ENCODE assay signal across 28 cellular contexts in genomic region chr15:66172339-66172980, GRCh38.
DNase-seq lines count a peak whose midpoint lies in the region; ATAC-seq and TF ChIP-seq lines count a peak whose summit lies in the region.
"Had no signal": no experiment of that assay in that cellular context is flagged by ENCODE, and none has a peak within 500 bp of the region (broad histone marks: within the 10 kb centered on the region; RNA-seq: fewer than 3 reads in every experiment).

No MANE protein-coding gene starts in this region.

- H3K4me1 Mint-ChIP-seq in glutamatergic neuron (ENCODE audit: low read depth, unreplicated experiment), result peaks cover 32% of the 10 kb centered on the region
- no peaks in the 10 kb centered on the region for H3K4me1 Mint-ChIP-seq in stimulated activated effector memory CD8-positive, alpha-beta T cell treated with anti-CD3 and anti-CD28 coated beads, Interleukin-12 subunit alpha, Interleukin-12 subunit beta, amount 100 ng/mL, for 72 hours
- H3K4me1 Mint-ChIP-seq: activated CD4-positive, alpha-beta memory T cell treated with anti-CD3 and anti-CD28 coated beads, Interleukin-2, amount 10 ng/mL, durations not matched to agents 7 days and 5 days; activated T-helper 17 cell treated with anti-CD3 and anti-CD28 coated beads, Interleukin-2, amount 50 U/mL, for 72 hours; memory B cell; stimulated activated memory B cell treated with anti-CD40 and anti-IgM and Interleukin-4, amounts not matched to agents 10 μg/mL and 1 μg/mL and 100 μg/mL, for 72 hours had no signal

- H3K9ac ChIP-seq in OCI-LY1 (ENCODE audit: low read length), result peak overlapping the region; percentile 91

- H3K27me3 Mint-ChIP-seq in glutamatergic neuron (ENCODE audit: unreplicated experiment), result peaks cover 6% of the 10 kb centered on the region

- no peaks in the 10 kb centered on the region for H3K79me2 ChIP-seq in OCI-LY1 (ENCODE audit: insufficient read depth, low read length)

- H3K4me3 Mint-ChIP-seq in glutamatergic neuron (ENCODE audit: unreplicated experiment), result no peak overlapping the region
- no peak overlapping the region for H3K4me3 Mint-ChIP-seq in stimulated activated effector memory CD8-positive, alpha-beta T cell treated with anti-CD3 and anti-CD28 coated beads, Interleukin-12 subunit alpha, Interleukin-12 subunit beta, amount 100 ng/mL, for 72 hours
- H3K4me3 Mint-ChIP-seq: activated CD4-positive, alpha-beta memory T cell treated with anti-CD3 and anti-CD28 coated beads, Interleukin-2, amount 10 ng/mL, durations not matched to agents 7 days and 5 days; activated T-helper 17 cell treated with anti-CD3 and anti-CD28 coated beads, Interleukin-2, amount 50 U/mL, for 72 hours; memory B cell; neural crest cell; stimulated activated memory B cell treated with anti-CD40 and anti-IgM and Interleukin-4, amounts not matched to agents 10 μg/mL and 1 μg/mL and 100 μg/mL, for 72 hours had no signal

- H3K27me3 ChIP-seq in OCI-LY1 (ENCODE audit: insufficient read depth, low read length), result no peaks in the 10 kb centered on the region
- H3K27me3 ChIP-seq: right lobe of liver, upper lobe of right lung had no signal

- no peaks in the 10 kb centered on the region for H4K20me1 ChIP-seq in OCI-LY1 (ENCODE audit: insufficient read depth, low read length)

- no peak for ATAC-seq in stimulated activated effector memory CD8-positive, alpha-beta T cell treated with anti-CD3 and anti-CD28 coated beads, Interleukin-12 subunit alpha, Interleukin-12 subunit beta, amount 100 ng/mL, for 72 hours
- ATAC-seq: activated naive CD4-positive, alpha-beta T cell treated with anti-CD3 and anti-CD28 coated beads, Interleukin-2, amount 50 U/mL, for 72 hours; activated T-helper 17 cell treated with anti-CD3 and anti-CD28 coated beads, Interleukin-2, amount 50 U/mL, for 72 hours; left cardiac atrium; right lobe of liver; stimulated activated memory B cell treated with anti-CD40 and anti-IgM and Interleukin-4, amounts not matched to agents 10 μg/mL and 1 μg/mL and 100 μg/mL, for 72 hours; upper lobe of right lung had no signal

- no peak overlapping the region for H2AFZ ChIP-seq in OCI-LY1 (ENCODE audit: low read length)

- TF ChIP-seq CTCF in HEK293 (tag by site-specific recombination; IDR thresholded peaks at IDR 0.05), result no peak
- TF ChIP-seq CTCF in OCI-LY1 (IDR thresholded peaks at IDR 0.05; ENCODE audit: low read length), result no peak
- TF ChIP-seq CTCF in glutamatergic neuron (IDR thresholded peaks at IDR 0.05; ENCODE audit: partially characterized antibody, unreplicated experiment), result no peak

- no peaks in the 10 kb centered on the region for H3K36me3 Mint-ChIP-seq in glutamatergic neuron (ENCODE audit: unreplicated experiment)
- H3K36me3 Mint-ChIP-seq in stimulated activated effector memory CD8-positive, alpha-beta T cell treated with anti-CD3 and anti-CD28 coated beads, Interleukin-12 subunit alpha, Interleukin-12 subunit beta, amount 100 ng/mL, for 72 hours, result no peaks in the 10 kb centered on the region
- H3K36me3 Mint-ChIP-seq: activated naive CD4-positive, alpha-beta T cell treated with anti-CD3 and anti-CD28 coated beads, Interleukin-2, amount 50 U/mL, for 72 hours; stimulated activated memory B cell treated with anti-CD40 and anti-IgM and Interleukin-4, amounts not matched to agents 10 μg/mL and 1 μg/mL and 100 μg/mL, for 72 hours had no signal

- peak overlapping the region; percentile 29 for H3K27ac Mint-ChIP-seq in glutamatergic neuron (ENCODE audit: unreplicated experiment)
- no peak overlapping the region for H3K27ac Mint-ChIP-seq in stimulated activated effector memory CD8-positive, alpha-beta T cell treated with anti-CD3 and anti-CD28 coated beads, Interleukin-12 subunit alpha, Interleukin-12 subunit beta, amount 100 ng/mL, for 72 hours
- H3K27ac Mint-ChIP-seq: activated CD4-positive, alpha-beta memory T cell treated with anti-CD3 and anti-CD28 coated beads, Interleukin-2, amount 10 ng/mL, durations not matched to agents 7 days and 5 days; activated T-helper 17 cell treated with anti-CD3 and anti-CD28 coated beads, Interleukin-2, amount 50 U/mL, for 72 hours; memory B cell; stimulated activated memory B cell treated with anti-CD40 and anti-IgM and Interleukin-4, amounts not matched to agents 10 μg/mL and 1 μg/mL and 100 μg/mL, for 72 hours had no signal

- H3K4me3 ChIP-seq in HEK293 (ENCODE audit: low read depth, low read length) (no peak overlapping the region), OCI-LY1 (ENCODE audit: low read depth, low read length, poor library complexity, severe bottlenecking) (peak overlapping the region; percentile 66)
- H3K4me3 ChIP-seq: coronary artery, right lobe of liver, SJSA1, upper lobe of right lung had no signal

- no peaks in the 10 kb centered on the region for H3K36me3 ChIP-seq in HEK293 (ENCODE audit: control insufficient read depth in 2 of 2, insufficient read depth in 1 of 2, low read length in 2 of 2)
- no peaks in the 10 kb centered on the region for H3K36me3 ChIP-seq in OCI-LY1 (ENCODE audit: insufficient read depth, low read length)
- H3K36me3 ChIP-seq: right lobe of liver, SJSA1, upper lobe of right lung had no signal

- CTCF ChIA-PET in HEK293 (lab: Yijun Ruan, JAX), result interaction anchor here (0.7 kb wide), 1 partner anchor 30 kb away, joined by 3 read pairs; no protein-coding TSS in a partner anchor

- H3K4me1 ChIP-seq in HEK293 (ENCODE audit: control insufficient read depth, insufficient read depth, low read length), result no peaks in the 10 kb centered on the region
- H3K4me1 ChIP-seq in OCI-LY1 (ENCODE audit: insufficient read depth, low read length, severe bottlenecking), result peaks cover 99% of the 10 kb centered on the region
- H3K4me1 ChIP-seq: right lobe of liver, SJSA1, upper lobe of right lung had no signal

- 0 out of 2 replicates have a peak, but pooled peaks cover 3% of the 10 kb centered on the region for H3F3A ChIP-seq in OCI-LY1 (ENCODE audit: insufficient read depth, low read length)

- DNase-seq in glutamatergic neuron (no peak), retina (peak; percentile 61), NCI-H1092 treated with DMSO at 0.1 percent for 48 hours (lab: John Stamatoyannopoulos, UW) (no peak)
- DNase-seq in stimulated activated naive CD4-positive, alpha-beta T cell (lab: John Stamatoyannopoulos, UW), result no peak
- no peak for DNase-seq in stimulated activated effector memory CD8-positive, alpha-beta T cell treated with anti-CD3 and anti-CD28 coated beads, Interleukin-12 subunit alpha, Interleukin-12 subunit beta, amount 100 ng/mL, for 72 hours (ENCODE audit: low spot score in 2 of 2)
- DNase-seq: activated CD4-positive, alpha-beta memory T cell treated with anti-CD3 and anti-CD28 coated beads, Interleukin-2, amount 10 ng/mL, durations not matched to agents 7 days and 5 days; activated CD4-positive, CD25-positive, alpha-beta regulatory T cell treated with anti-CD3 and anti-CD28 coated beads, Interleukin-2, amount 50 U/mL, for 72 hours; anterior cingulate cortex; effector memory CD4-positive, alpha-beta T cell; GOT3; head of caudate nucleus; left cardiac atrium; NCI-H1105 treated with DMSO at 0.1 percent for 48 hours; NCI-H2081 treated with DMSO at 0.1 percent for 48 hours; NK-92 treated with Interleukin-12 subunit alpha and Interleukin-12 subunit beta, amount 100 ng/mL, for 24 hours; stimulated activated CD4-positive, alpha-beta T cell treated with anti-CD3 and anti-CD28 coated beads, Interleukin-4, amount 100 ng/mL, for 24 hours; T-helper 1 cell; upper lobe of right lung had no signal

- POLR2A ChIA-PET in HEK293 (lab: Yijun Ruan, JAX), result interaction anchor here (0.6 kb wide), 1 partner anchor 847 kb away, joined by 5 read pairs; no protein-coding TSS in a partner anchor

- H3K9me3 Mint-ChIP-seq in glutamatergic neuron (ENCODE audit: unreplicated experiment), result peaks cover 4% of the 10 kb centered on the region
- H3K9me3 Mint-ChIP-seq in stimulated activated effector memory CD8-positive, alpha-beta T cell treated with anti-CD3 and anti-CD28 coated beads, Interleukin-12 subunit alpha, Interleukin-12 subunit beta, amount 100 ng/mL, for 72 hours, result no peaks in the 10 kb centered on the region
- H3K9me3 Mint-ChIP-seq: activated CD4-positive, alpha-beta memory T cell treated with anti-CD3 and anti-CD28 coated beads, Interleukin-2, amount 10 ng/mL, durations not matched to agents 7 days and 5 days; activated naive CD4-positive, alpha-beta T cell treated with anti-CD3 and anti-CD28 coated beads, Interleukin-2, amount 50 U/mL, for 72 hours; activated T-helper 17 cell treated with anti-CD3 and anti-CD28 coated beads, Interleukin-2, amount 50 U/mL, for 72 hours; memory B cell; neural crest cell; stimulated activated memory B cell treated with anti-CD40 and anti-IgM and Interleukin-4, amounts not matched to agents 10 μg/mL and 1 μg/mL and 100 μg/mL, for 72 hours had no signal

- H3K27ac ChIP-seq in HEK293 (ENCODE audit: extremely low read depth, low read depth, low read length), result no peak overlapping the region
- peak overlapping the region; percentile 100 for H3K27ac ChIP-seq in OCI-LY1 (ENCODE audit: low read depth, low read length, poor library complexity, severe bottlenecking)
- H3K27ac ChIP-seq: coronary artery, right lobe of liver, SJSA1, upper lobe of right lung had no signal

- no peaks in the 10 kb centered on the region for H3K9me2 ChIP-seq in OCI-LY1 (ENCODE audit: low read depth, low read length)

- H3K9me3 ChIP-seq in HEK293 (ENCODE audit: control insufficient read depth, insufficient read depth, low read depth, low read length), result no peaks in the 10 kb centered on the region
- H3K9me3 ChIP-seq in OCI-LY1 (ENCODE audit: low read length), result no peaks in the 10 kb centered on the region
- H3K9me3 ChIP-seq: right lobe of liver, SJSA1, upper lobe of right lung had no signal

- H3K4me2 ChIP-seq in OCI-LY1 (ENCODE audit: low read length), result peak overlapping the region; percentile 88

TF ChIP-seq in HEK293, 187 proteins besides CTCF, POLR2A, EP300 and RAD21:
- TF ChIP-seq ZNF341 (tag by site-specific recombination; IDR thresholded peaks at IDR 0.05; ENCODE audit: low read depth), result peak; percentile 61
- no peak for TF ChIP-seq ZNF354C (tag by site-specific recombination; IDR thresholded peaks at IDR 0.05; ENCODE audit: borderline replicate concordance, low read depth)
- TF ChIP-seq ZIC2 (tag by site-specific recombination; IDR thresholded peaks at IDR 0.05), result peak; percentile 75
- no peak for TF ChIP-seq ZBTB6 (tag by site-specific recombination; IDR thresholded peaks at IDR 0.05)
